ENCODE assay signal across 8 cellular contexts in the genomic region with DNA sequence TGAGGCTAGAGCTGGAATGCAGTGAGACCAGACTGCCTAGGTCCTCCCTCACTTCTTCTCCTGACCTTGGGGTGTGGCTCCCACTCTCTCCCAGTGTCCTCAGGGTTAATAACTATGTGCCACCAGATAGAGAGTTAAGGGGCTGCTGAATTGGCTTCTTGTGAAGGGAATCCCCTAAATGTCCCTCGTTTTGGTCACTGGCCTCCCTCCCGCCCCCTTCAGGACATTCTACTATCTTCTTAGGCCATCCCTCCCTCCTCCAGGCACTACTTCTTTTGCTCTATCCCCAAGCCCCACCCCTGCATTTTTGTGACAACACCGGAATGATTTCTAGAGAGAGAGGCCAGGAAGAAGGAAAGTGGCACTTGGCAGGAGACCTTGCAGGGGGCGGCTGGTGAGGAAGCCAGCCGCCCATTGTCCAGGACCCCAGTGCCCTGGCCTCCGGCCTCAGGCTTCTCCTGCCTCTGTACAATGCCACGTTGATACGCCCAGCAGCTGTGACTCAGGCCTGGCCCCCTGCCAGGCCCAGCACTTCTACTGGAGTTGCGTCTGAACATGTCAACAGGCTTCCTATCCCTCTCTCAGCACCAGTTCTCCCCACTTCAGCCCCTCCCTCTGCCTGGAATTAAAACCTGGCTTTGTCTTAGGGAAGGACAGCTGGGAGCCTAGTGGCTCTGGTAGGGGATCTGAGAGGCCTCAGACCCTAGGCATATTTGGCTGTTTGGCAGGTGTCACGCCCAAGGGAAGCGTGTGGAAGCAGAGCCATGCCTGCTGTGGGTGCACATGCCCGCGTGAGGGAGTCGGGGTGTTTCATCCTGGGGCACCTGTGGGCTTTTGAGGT. TPM values are rescaled to one million over a fixed set of nuclear protein-coding genes. Genes with fewer than 3 reads are reported as not detected.
A peak's percentile ranks its signal among the peaks of the same experiment; 100 is the strongest.
DNase-seq lines count a peak whose midpoint lies in the region; ATAC-seq lines count a peak whose summit lies in the region.

No MANE protein-coding gene starts in this region.

- H3K27me3 Mint-ChIP-seq in activated CD4-positive, alpha-beta memory T cell treated with anti-CD3 and anti-CD28 coated beads, Interleukin-2, amount 10 ng/mL, durations not matched to agents 7 days and 5 days, result no peaks in the 10 kb centered on the region
- no peaks in the 10 kb centered on the region for H3K27me3 Mint-ChIP-seq in stimulated activated memory B cell treated with anti-CD40 and anti-IgM and Interleukin-4, amounts not matched to agents 10 μg/mL and 1 μg/mL and 100 μg/mL, for 72 hours

- H3K27ac Mint-ChIP-seq in activated CD4-positive, alpha-beta memory T cell treated with anti-CD3 and anti-CD28 coated beads, Interleukin-2, amount 10 ng/mL, durations not matched to agents 7 days and 5 days, result peak overlapping the region; percentile 78
- peak overlapping the region; percentile 94 for H3K27ac Mint-ChIP-seq in stimulated activated memory B cell treated with anti-CD40 and anti-IgM and Interleukin-4, amounts not matched to agents 10 μg/mL and 1 μg/mL and 100 μg/mL, for 72 hours

- H3K36me3 Mint-ChIP-seq in activated CD4-positive, alpha-beta memory T cell treated with anti-CD3 and anti-CD28 coated beads, Interleukin-2, amount 10 ng/mL, durations not matched to agents 7 days and 5 days (ENCODE audit: low read depth), result peaks cover 2% of the 10 kb centered on the region
- peaks cover 19% of the 10 kb centered on the region for H3K36me3 Mint-ChIP-seq in stimulated activated memory B cell treated with anti-CD40 and anti-IgM and Interleukin-4, amounts not matched to agents 10 μg/mL and 1 μg/mL and 100 μg/mL, for 72 hours

- peak overlapping the region; percentile 6 for H3K4me3 Mint-ChIP-seq in activated CD4-positive, alpha-beta memory T cell treated with anti-CD3 and anti-CD28 coated beads, Interleukin-2, amount 10 ng/mL, durations not matched to agents 7 days and 5 days
- H3K4me3 Mint-ChIP-seq in stimulated activated memory B cell treated with anti-CD40 and anti-IgM and Interleukin-4, amounts not matched to agents 10 μg/mL and 1 μg/mL and 100 μg/mL, for 72 hours, result no peak overlapping the region

- CTCF ChIA-PET in activated CD4-positive, alpha-beta memory T cell treated with anti-CD3 and anti-CD28 coated beads, Interleukin-2, amount 10 ng/mL, durations not matched to agents 7 days and 5 days (lab: Charles Lee), result interaction anchor here (2.1 to 11.4 kb wide), 3 partner anchors 8 to 31 kb away, joined by 7 to 612 read pairs (median 98); a partner anchor contains a TSS

- POLR2A ChIA-PET in activated CD4-positive, alpha-beta memory T cell treated with anti-CD3 and anti-CD28 coated beads, Interleukin-2, amount 10 ng/mL, durations not matched to agents 7 days and 5 days (lab: Charles Lee), result interaction anchor here (1.5 to 8.9 kb wide), 2 partner anchors 8 to 24 kb away, joined by 4 to 111 read pairs; a partner anchor contains a TSS

- peak; percentile 57 to 71 for DNase-seq in AML-193 (lab: John Stamatoyannopoulos, UW)
- peak; percentile 94 for DNase-seq in HK-2 (ENCODE audit: unreplicated experiment)
- DNase-seq in NCI-H748 treated with DMSO at 0.1 percent for 48 hours (lab: John Stamatoyannopoulos, UW), result peak; percentile 74
- peak; percentile 61 for DNase-seq in activated CD4-positive, alpha-beta memory T cell treated with anti-CD3 and anti-CD28 coated beads, Interleukin-2, amount 10 ng/mL, durations not matched to agents 7 days and 5 days
- DNase-seq in effector CD8-positive, alpha-beta T cell (lab: John Stamatoyannopoulos, UW), result peak; percentile 31
- DNase-seq in lung microvascular endothelial cell (ENCODE audit: low read depth in 2 of 2), result peak; percentile 97 to 98

- no peak for ATAC-seq in stimulated activated memory B cell treated with anti-CD40 and anti-IgM and Interleukin-4, amounts not matched to agents 10 μg/mL and 1 μg/mL and 100 μg/mL, for 72 hours
- ATAC-seq in GM19035 (IDR thresholded peaks at IDR 0.05; ENCODE audit: unreplicated experiment), result no peak

- H3K9me3 Mint-ChIP-seq in activated CD4-positive, alpha-beta memory T cell treated with anti-CD3 and anti-CD28 coated beads, Interleukin-2, amount 10 ng/mL, durations not matched to agents 7 days and 5 days, result no peaks in the 10 kb centered on the region
- H3K9me3 Mint-ChIP-seq in stimulated activated memory B cell treated with anti-CD40 and anti-IgM and Interleukin-4, amounts not matched to agents 10 μg/mL and 1 μg/mL and 100 μg/mL, for 72 hours, result no peaks in the 10 kb centered on the region

- H3K4me1 Mint-ChIP-seq in activated CD4-positive, alpha-beta memory T cell treated with anti-CD3 and anti-CD28 coated beads, Interleukin-2, amount 10 ng/mL, durations not matched to agents 7 days and 5 days, result peaks cover 85% of the 10 kb centered on the region
- peaks cover 82% of the 10 kb centered on the region for H3K4me1 Mint-ChIP-seq in stimulated activated memory B cell treated with anti-CD40 and anti-IgM and Interleukin-4, amounts not matched to agents 10 μg/mL and 1 μg/mL and 100 μg/mL, for 72 hours

RNA-seq across cellular contexts. Expression of a gene that starts 9.1 kb away (rescaled TPM):
- 100 to 1,000 TPM in 1 of 2 experiments, 10 to 100 TPM in 1; 93.6 to 101 TPM for total RNA-seq in activated CD4-positive, alpha-beta memory T cell treated with anti-CD3 and anti-CD28 coated beads, Interleukin-2, amount 10 ng/mL, durations not matched to agents 7 days and 5 days
- 187 and 399 TPM in 2 replicates for total RNA-seq in lung microvascular endothelial cell

RNA-seq across cellular contexts. Expression of a gene that starts 29.8 kb away (rescaled TPM):
- total RNA-seq in activated CD4-positive, alpha-beta memory T cell treated with anti-CD3 and anti-CD28 coated beads, Interleukin-2, amount 10 ng/mL, durations not matched to agents 7 days and 5 days, result 10 to 100 TPM; 20.8 to 21.5 TPM
- 0.20 and 0.44 TPM in 2 replicates for total RNA-seq in lung microvascular endothelial cell

RNA-seq across cellular contexts. Expression of a gene that starts 41.3 kb away (rescaled TPM):
- under 1 TPM in 1 of 2 experiments, not detected in 1; 0.05 TPM for total RNA-seq in activated CD4-positive, alpha-beta memory T cell treated with anti-CD3 and anti-CD28 coated beads, Interleukin-2, amount 10 ng/mL, durations not matched to agents 7 days and 5 days
- 3.4 and 4.8 TPM in 2 replicates for total RNA-seq in lung microvascular endothelial cell

Comparison
In these comparisons a context has a peak if more than half of its experiments do, and no peak if none do; other contexts are left out.
1. DNase-seq: peak in every context shown above with its lines; median percentile 98 in lung microvascular endothelial cell; 94 in HK-2; 74 in NCI-H748 treated with DMSO at 0.1 percent for 48 hours; 64 in AML-193; 61 in activated CD4-positive, alpha-beta memory T cell treated with anti-CD3 and anti-CD28 coated beads, Interleukin-2, amount 10 ng/mL, durations not matched to agents 7 days and 5 days; 31 in effector CD8-positive, alpha-beta T cell.
2. RNA of a gene that starts 29.8 kb away (total RNA-seq): 20.8 to 21.5 TPM in activated CD4-positive, alpha-beta memory T cell treated with anti-CD3 and anti-CD28 coated beads, Interleukin-2, amount 10 ng/mL, durations not matched to agents 7 days and 5 days; 0.20 to 0.44 TPM in lung microvascular endothelial cell; every median in the first group is over 10 times any median in the second.